1 cellular context compared by ENCODE assay signal in genomic region chr5:62305715-62306493, GRCh38.
TF ChIP-seq lines count a peak whose summit lies in the region.

TSS of gene KIF2A (plus strand) at chr5:62306206. CDS start at chr5:62306473, 267 bp downstream.

TF ChIP-seq in HCT116, 20 proteins besides CTCF, POLR2A, EP300 and RAD21 (continued from another document):
- no peak for TF ChIP-seq REST (IDR thresholded peaks at IDR 0.05; ENCODE audit: low read depth)
- peak; percentile 97 for TF ChIP-seq TCF7L2 (IDR thresholded peaks at IDR 0.05; ENCODE audit: borderline replicate concordance, extremely low read depth, insufficient read depth, insufficient read length)
- TF ChIP-seq EZH2 (IDR thresholded peaks at IDR 0.05) = no peak
- TF ChIP-seq YY1 (IDR thresholded peaks at IDR 0.05; ENCODE audit: extremely low read depth, insufficient replicate concordance, low read depth, low read length) = peak; percentile 38
- peak; percentile 50; the same call in 1 of the 2 replicates for TF ChIP-seq EGR1 (IDR thresholded peaks at IDR 0.05; ENCODE audit: low read depth)
- no peak; the same call in 1 of the 2 replicates for TF ChIP-seq SRF (IDR thresholded peaks at IDR 0.05; ENCODE audit: low read depth)
- TF ChIP-seq ELF1 (IDR thresholded peaks at IDR 0.05; ENCODE audit: borderline replicate concordance, low read depth) = peak; percentile 83
- peak; percentile 70; the same call in 1 of the 2 replicates for TF ChIP-seq SIN3A (IDR thresholded peaks at IDR 0.05; ENCODE audit: low read depth)
- no peak for TF ChIP-seq JUND (IDR thresholded peaks at IDR 0.05)
- no peak for TF ChIP-seq ZBTB33 (IDR thresholded peaks at IDR 0.05; ENCODE audit: extremely low read depth, insufficient replicate concordance, low read length)
- TF ChIP-seq ZFX (IDR thresholded peaks at IDR 0.05) = peak; percentile 77
- TF ChIP-seq CBX3 (IDR thresholded peaks at IDR 0.05; ENCODE audit: low read depth) = peak; percentile 89
- peak; percentile 99 for TF ChIP-seq MAX (IDR thresholded peaks at IDR 0.05)
- TF ChIP-seq ZNF274 (IDR thresholded peaks at IDR 0.05; ENCODE audit: low read depth, low read length) = no peak
TF ChIP-seq in HCT116: peak in this region for 9.
